In genomic region chr6:159012201-159012600, GRCh38 we compare ENCODE assay signal across 28 cellular contexts. TPM values are rescaled to one million over a fixed set of nuclear protein-coding genes. Genes with fewer than 3 reads are reported as not detected.
DNase-seq lines count a peak whose midpoint lies in the region; ATAC-seq, FAIRE-seq and TF ChIP-seq lines count a peak whose summit lies in the region.
"Had no signal": no experiment of that assay in that cellular context is flagged by ENCODE, and none has a peak within 500 bp of the region (broad histone marks: within the 10 kb centered on the region; RNA-seq: fewer than 3 reads in every experiment).

No MANE protein-coding gene starts in this region.

- H3K27me3 ChIP-seq in brain microvascular endothelial cell (replicated peaks): no peaks in the 10 kb centered on the region
- no peaks in the 10 kb centered on the region for H3K27me3 ChIP-seq in osteoblast (ENCODE audit: insufficient read depth, low read length)
- H3K27me3 ChIP-seq in small intestine (ENCODE audit: control insufficient read depth in 2 of 2, insufficient read depth in 2 of 2, low read length in 2 of 2): no peaks in the 10 kb centered on the region
- H3K27me3 ChIP-seq: gastrocnemius medialis had no signal

- peak; percentile 16 for DNase-seq in AG10803 (ENCODE audit: low read depth)
- peak; percentile 10 for DNase-seq in HTR-8/SVneo (ENCODE audit: insufficient read length, low spot score)
- peak; percentile 10 for DNase-seq in brain microvascular endothelial cell
- no peak for DNase-seq in mesothelial cell of epicardium (ENCODE audit: low spot score in 2 of 2, unreplicated experiment in 2 of 2)
- no peak for DNase-seq in osteoblast (ENCODE audit: insufficient read length, low spot score, missing footprints)
- no peak for DNase-seq in small intestine
- DNase-seq in DMS79 (lab: John Stamatoyannopoulos, UW): no peak
- DNase-seq: ACHN; activated CD4-positive, alpha-beta T cell treated with anti-CD3 and anti-CD28 coated beads, Interleukin-2, amount 50 U/mL, for 1 hour; activated CD8-positive, alpha-beta memory T cell treated with anti-CD3 and anti-CD28 coated beads, Interleukin-2, amount 50 U/mL, for 4 hours; activated naive CD8-positive, alpha-beta T cell treated with anti-CD3 and anti-CD28 coated beads for 36 hours; effector memory CD4-positive, alpha-beta T cell; gastrocnemius medialis; hypothalamus; NCI-H1105 treated with DMSO at 0.1 percent for 48 hours; NCI-H2029; psoas muscle; stimulated activated CD4-positive, alpha-beta T cell treated with anti-CD3 and anti-CD28 coated beads, Interleukin-1b, Interleukin-23, amount 100 ng/mL, for 48 hours; WERI-Rb-1 had no signal

- H3K4me3 ChIP-seq in AG10803 (ENCODE audit: low read length) (no peak overlapping the region), brain microvascular endothelial cell (ENCODE audit: low read depth, low read length) (no peak overlapping the region), osteoblast (ENCODE audit: insufficient read depth, low read length) (no peak overlapping the region), small intestine (ENCODE audit: low read depth in 1 of 2, low read length in 2 of 2) (no peak overlapping the region)
- H3K4me3 ChIP-seq: gastrocnemius medialis, psoas muscle, SK-N-MC had no signal

- no peaks in the 10 kb centered on the region for H4K20me1 ChIP-seq in osteoblast (ENCODE audit: insufficient read depth, low read length)

- peak overlapping the region; percentile 5 for H3K27ac Mint-ChIP-seq in mesothelial cell of epicardium
- H3K27ac Mint-ChIP-seq: activated naive CD8-positive, alpha-beta T cell treated with anti-CD3 and anti-CD28 coated beads for 36 hours; T-helper 2 cell treated with Interferon-gamma antibody and Interleukin-4, amounts not matched to agents 5 μg/mL and 100 μg/mL, for 36 hours; type B pancreatic cell had no signal

- H3K9me3 Mint-ChIP-seq in mesothelial cell of epicardium: no peaks in the 10 kb centered on the region
- H3K9me3 Mint-ChIP-seq: activated naive CD8-positive, alpha-beta T cell treated with anti-CD3 and anti-CD28 coated beads for 36 hours; brain; T-helper 2 cell treated with Interferon-gamma antibody and Interleukin-4, amounts not matched to agents 5 μg/mL and 100 μg/mL, for 36 hours; type B pancreatic cell had no signal

- no peak overlapping the region for H3K4me3 Mint-ChIP-seq in mesothelial cell of epicardium
- H3K4me3 Mint-ChIP-seq: activated naive CD8-positive, alpha-beta T cell treated with anti-CD3 and anti-CD28 coated beads for 36 hours; brain; T-helper 2 cell treated with Interferon-gamma antibody and Interleukin-4, amounts not matched to agents 5 μg/mL and 100 μg/mL, for 36 hours; type B pancreatic cell had no signal

- H3K4me1 Mint-ChIP-seq in mesothelial cell of epicardium: peaks cover 4% of the 10 kb centered on the region
- H3K4me1 Mint-ChIP-seq: brain had no signal

- no peak overlapping the region for H2AFZ ChIP-seq in osteoblast (ENCODE audit: low read length)

- TF ChIP-seq CTCF in AG10803 (conservative IDR thresholded peaks at IDR 0.05; ENCODE audit: low read length): no peak
- no peak for TF ChIP-seq CTCF in brain microvascular endothelial cell (IDR thresholded peaks at IDR 0.05; ENCODE audit: low read depth, low read length, missing control alignments)
- TF ChIP-seq CTCF in mesothelial cell of epicardium (IDR thresholded peaks at IDR 0.05; ENCODE audit: unreplicated experiment): no peak
- no peak for TF ChIP-seq CTCF in osteoblast (IDR thresholded peaks at IDR 0.05; ENCODE audit: extremely low read depth, low read depth, low read length)

- in situ Hi-C loops in brain microvascular endothelial cell (cut with HindIII; ENCODE audit: low pct_ligation_motif_present, low sequenced_read_pairs): no loop called here

- H3K36me3 ChIP-seq in brain microvascular endothelial cell (replicated peaks) (no peaks in the 10 kb centered on the region), osteoblast (ENCODE audit: insufficient read depth, low read length) (no peaks in the 10 kb centered on the region), small intestine (ENCODE audit: control insufficient read depth in 2 of 2, insufficient read depth in 2 of 2, low read length in 2 of 2) (no peaks in the 10 kb centered on the region)
- H3K36me3 ChIP-seq: gastrocnemius medialis, WERI-Rb-1 had no signal

- H3K4me1 ChIP-seq in osteoblast (ENCODE audit: insufficient read depth, low read length) (no peaks in the 10 kb centered on the region), small intestine (ENCODE audit: control insufficient read depth in 2 of 2, insufficient read depth in 1 of 2, low read depth in 1 of 2, low read length in 1 of 2) (no peaks in the 10 kb centered on the region)
- H3K4me1 ChIP-seq: gastrocnemius medialis, psoas muscle had no signal

- 91 to 94% (median 92%) methylated on average over 4 of the region's 4 CpGs for WGBS in small intestine, 3 donors

- no peak overlapping the region for H3K4me2 ChIP-seq in osteoblast (ENCODE audit: insufficient read depth, low read length)

- H3K9me3 ChIP-seq in osteoblast (ENCODE audit: low read depth, low read length) (no peaks in the 10 kb centered on the region), small intestine (ENCODE audit: control insufficient read depth, low read depth) (no peaks in the 10 kb centered on the region)
- H3K9me3 ChIP-seq: gastrocnemius medialis had no signal

- no peaks in the 10 kb centered on the region for H3K27me3 Mint-ChIP-seq in mesothelial cell of epicardium (ENCODE audit: low read depth)
- H3K27me3 Mint-ChIP-seq: activated naive CD8-positive, alpha-beta T cell treated with anti-CD3 and anti-CD28 coated beads for 36 hours; brain; type B pancreatic cell had no signal

- H3K27ac ChIP-seq in brain microvascular endothelial cell (no peak overlapping the region), osteoblast (ENCODE audit: low read depth, low read length) (no peak overlapping the region), small intestine (ENCODE audit: low read depth in 1 of 2, low read length in 1 of 2) (no peak overlapping the region)
- H3K27ac ChIP-seq: C4-2B, gastrocnemius medialis, psoas muscle, SK-N-MC had no signal

- H3K36me3 Mint-ChIP-seq in mesothelial cell of epicardium: no peaks in the 10 kb centered on the region
- H3K36me3 Mint-ChIP-seq: type B pancreatic cell had no signal

- no peaks in the 10 kb centered on the region for H3K79me2 ChIP-seq in osteoblast (ENCODE audit: insufficient read depth, low read length)

- no peak for ATAC-seq in GM18858 (IDR thresholded peaks at IDR 0.05; ENCODE audit: unreplicated experiment)
- ATAC-seq: esophagus mucosa, gastrocnemius medialis, psoas muscle had no signal

- FAIRE-seq in HTR-8/SVneo (lab: Jason Lieb, UNC) (no peak), small intestine (lab: Jason Lieb, UNC) (no peak)
- FAIRE-seq: colon had no signal

RNA-seq across cellular contexts. Expression of gene RSPH3, which starts 12.2 kb away (rescaled TPM):
- total RNA-seq in mesothelial cell of epicardium (9.1 to 10.6 TPM (median 9.3 TPM) in 3 replicates), osteoblast (8.3 and 10.3 TPM in 2 replicates)
- 1 to 10 TPM; 5.1 to 7.2 (median 5.1) TPM for polyA plus RNA-seq in small intestine

RNA-seq across cellular contexts. Expression of gene TAGAP, which starts 32.6 kb away (rescaled TPM):
- total RNA-seq in mesothelial cell of epicardium: 0.16 to 0.32 TPM (median 0.24 TPM) in 3 replicates
- total RNA-seq in osteoblast: not detected in 2 replicates
- 1 to 10 TPM in 2 of 3 donors, under 1 TPM in 1; 0.45 to 3.8 (median 2.1) TPM for polyA plus RNA-seq in small intestine
- total RNA-seq: MCF 10A had no signal

Comparison
In these comparisons a context has a peak if more than half of its experiments do, and no peak if none do; other contexts are left out.
1. DNase-seq: peak in AG10803 (single experiment), HTR-8/SVneo (single experiment) and brain microvascular endothelial cell (single experiment); none in mesothelial cell of epicardium (0 of 2), osteoblast (single experiment), small intestine (single experiment) and DMS79 (single experiment).